Comparison of ENCODE assay signal across 2 cellular contexts in genomic region chr19:54191671-54192453, GRCh38.
TF ChIP-seq lines count a peak whose summit lies in the region.

No MANE protein-coding gene starts in this region.

TF ChIP-seq in SK-N-SH, 30 proteins besides CTCF, POLR2A, EP300 and RAD21 (continued from another document):
- TF ChIP-seq REST (IDR thresholded peaks at IDR 0.05; ENCODE audit: low read depth, low read length) (no peak), FOXM1 (IDR thresholded peaks at IDR 0.05; ENCODE audit: low read depth) (no peak), MEF2A (IDR thresholded peaks at IDR 0.05; ENCODE audit: borderline replicate concordance, low read depth) (no peak), PBX3 (IDR thresholded peaks at IDR 0.05) (no peak), USF2 (IDR thresholded peaks at IDR 0.05; ENCODE audit: borderline replicate concordance, low read depth, low read length) (no peak), TCF12 (IDR thresholded peaks at IDR 0.05) (no peak), RFX5 (IDR thresholded peaks at IDR 0.05; ENCODE audit: low read length) (no peak), NRF1 (IDR thresholded peaks at IDR 0.05; ENCODE audit: low read depth, low read length) (no peak), MAX (IDR thresholded peaks at IDR 0.05; ENCODE audit: low read depth) (no peak), FOSL2 (IDR thresholded peaks at IDR 0.05; ENCODE audit: borderline replicate concordance, low read depth) (no peak)
TF ChIP-seq in SK-N-SH: peak in this region for 0.

TF ChIP-seq in SK-N-SH treated with all-trans-retinoic acid at 6 μM for 48 hours, 23 proteins besides CTCF, POLR2A, EP300 and RAD21 (continued from another document):
- TF ChIP-seq TSHZ2 (CRISPR knock-in tag; IDR thresholded peaks at IDR 0.05) (no peak), SNAI2 (CRISPR knock-in tag; IDR thresholded peaks at IDR 0.05) (no peak), CSRNP3 (CRISPR knock-in tag; IDR thresholded peaks at IDR 0.05) (no peak), ZFP3 (CRISPR knock-in tag; IDR thresholded peaks at IDR 0.05) (no peak), BACH2 (CRISPR knock-in tag; IDR thresholded peaks at IDR 0.05; ENCODE audit: borderline replicate concordance) (no peak), ZNF8 (CRISPR knock-in tag; IDR thresholded peaks at IDR 0.05) (no peak), ISL1 (CRISPR knock-in tag; IDR thresholded peaks at IDR 0.05) (no peak), ZNF565 (CRISPR knock-in tag; conservative IDR thresholded peaks at IDR 0.05; ENCODE audit: low read depth) (no peak), TOX (CRISPR knock-in tag; IDR thresholded peaks at IDR 0.05; ENCODE audit: borderline replicate concordance) (no peak), PPARA (CRISPR knock-in tag; IDR thresholded peaks at IDR 0.05; ENCODE audit: borderline replicate concordance) (no peak)
